23 cellular contexts compared by ENCODE assay signal in genomic region chr12:47795814-47796411, GRCh38.
"Had no signal": no experiment of that assay in that cellular context is flagged by ENCODE, and none has a peak within 500 bp of the region (broad histone marks: within the 10 kb centered on the region; RNA-seq: fewer than 3 reads in every experiment).

No MANE protein-coding gene starts in this region.

- H3K9me3 Mint-ChIP-seq: naive B cell; nephron; stimulated activated naive B cell treated with anti-CD40 and anti-IgM and Interleukin-4, amounts not matched to agents 10 μg/mL and 1 μg/mL and 100 μg/mL, for 72 hours; stimulated activated naive CD8-positive, alpha-beta T cell treated with anti-CD3 and anti-CD28 coated beads, Interleukin-15, amount 100 ng/mL, for 72 hours had no signal

- H3K9me3 ChIP-seq: esophagus muscularis mucosa, gastrocnemius medialis, heart right ventricle, left ventricle myocardium inferior, lower lobe of right lung, prostate gland, right lobe of liver, testis, tibial nerve, upper lobe of right lung, vagina had no signal

- H3K27ac Mint-ChIP-seq: nephron had no signal

- H3K4me3 ChIP-seq: coronary artery, esophagus muscularis mucosa, gastrocnemius medialis, heart right ventricle, left ventricle myocardium inferior, lower lobe of right lung, prostate gland, right lobe of liver, testis, tibial nerve, upper lobe of right lung, vagina had no signal

- H3K4me3 Mint-ChIP-seq: naive B cell; nephron; stimulated activated naive B cell treated with anti-CD40 and anti-IgM and Interleukin-4, amounts not matched to agents 10 μg/mL and 1 μg/mL and 100 μg/mL, for 72 hours; stimulated activated naive CD8-positive, alpha-beta T cell treated with anti-CD3 and anti-CD28 coated beads, Interleukin-15, amount 100 ng/mL, for 72 hours had no signal

- H3K9ac ChIP-seq: parathyroid adenoma had no signal

- FAIRE-seq: keratinocyte had no signal

- H2AFZ ChIP-seq: parathyroid adenoma had no signal

- H3K27me3 Mint-ChIP-seq: naive B cell; stimulated activated naive B cell treated with anti-CD40 and anti-IgM and Interleukin-4, amounts not matched to agents 10 μg/mL and 1 μg/mL and 100 μg/mL, for 72 hours; stimulated activated naive CD8-positive, alpha-beta T cell treated with anti-CD3 and anti-CD28 coated beads, Interleukin-15, amount 100 ng/mL, for 72 hours had no signal

- H3K4me1 Mint-ChIP-seq: nephron had no signal

- DNase-seq: effector CD4-positive, alpha-beta T cell; gastrocnemius medialis; heart right ventricle; hypothalamus; left ventricle myocardium inferior; lower lobe of right lung; mesendoderm; naive B cell; right lobe of liver; stimulated activated CD4-positive, alpha-beta T cell treated with anti-CD3 and anti-CD28 coated beads, Interleukin-4, amount 100 ng/mL, for 1 hour; stimulated activated CD8-positive, alpha-beta memory T cell treated with anti-CD3 and anti-CD28 coated beads, Interleukin-4, amount 100 ng/mL, for 48 hours; stimulated activated naive B cell treated with anti-CD40 and anti-IgM and Interleukin-4, amounts not matched to agents 10 μg/mL and 1 μg/mL and 100 μg/mL, for 72 hours; stimulated activated naive CD8-positive, alpha-beta T cell treated with anti-CD3 and anti-CD28 coated beads, Interleukin-15, amount 100 ng/mL, for 72 hours; testis; upper lobe of right lung had no signal

- H3K27ac ChIP-seq: gastrocnemius medialis, heart right ventricle, left ventricle myocardium inferior, lower lobe of right lung, parathyroid adenoma, prostate gland, right lobe of liver, testis, upper lobe of right lung, vagina had no signal

- ATAC-seq: gastrocnemius medialis; heart right ventricle; lower lobe of right lung; right lobe of liver; stimulated activated naive B cell treated with anti-CD40 and anti-IgM and Interleukin-4, amounts not matched to agents 10 μg/mL and 1 μg/mL and 100 μg/mL, for 72 hours; stimulated activated naive CD8-positive, alpha-beta T cell treated with anti-CD3 and anti-CD28 coated beads, Interleukin-15, amount 100 ng/mL, for 72 hours; upper lobe of right lung had no signal

- H3K27me3 ChIP-seq: esophagus muscularis mucosa, gastrocnemius medialis, heart right ventricle, right lobe of liver, testis, tibial nerve, upper lobe of right lung, vagina had no signal

- H3K4me1 ChIP-seq: prostate gland, right lobe of liver had no signal
